In genomic region chr3:44068753-44069152, GRCh38 we compare ENCODE assay signal across 18 cellular contexts.
"Had no signal": no experiment of that assay in that cellular context is flagged by ENCODE, and none has a peak within 500 bp of the region (broad histone marks: within the 10 kb centered on the region; RNA-seq: fewer than 3 reads in every experiment).

No MANE protein-coding gene starts in this region.

- H3K4me1 ChIP-seq: upper lobe of left lung, uterus had no signal

- H3K27ac Mint-ChIP-seq: endodermal cell; naive thymus-derived CD4-positive, alpha-beta T cell had no signal

- H3K27me3 ChIP-seq: upper lobe of left lung, uterus had no signal

- H3K4me3 Mint-ChIP-seq: endodermal cell; naive thymus-derived CD4-positive, alpha-beta T cell; nephron progenitor cell had no signal

- H3K9me3 ChIP-seq: heart left ventricle, upper lobe of left lung, uterus had no signal

- DNase-seq: effector CD4-positive, alpha-beta T cell; endodermal cell; erythroblast; heart left ventricle; hippocampal formation; kidney glomerular epithelial cell; naive thymus-derived CD4-positive, alpha-beta T cell; nephron progenitor cell; posterior cingulate gyrus; stimulated activated CD4-positive, alpha-beta T cell treated with anti-CD3 and anti-CD28 coated beads, Interleukin-12 subunit alpha, Interleukin-12 subunit beta, amount 100 ng/mL, for 4 hours; stimulated activated CD4-positive, alpha-beta T cell treated with anti-CD3 and anti-CD28 coated beads, Interleukin-2, amount 100 ng/mL, for 48 hours; stimulated activated naive CD4-positive, alpha-beta T cell treated with Interleukin-2 at 50 U/mL for 16 hours; upper lobe of left lung; uterus had no signal

- FAIRE-seq: endothelial cell of umbilical vein, frontal cortex had no signal

- H3K36me3 ChIP-seq: heart left ventricle, upper lobe of left lung, uterus had no signal

- H3K4me3 ChIP-seq: coronary artery, heart left ventricle, upper lobe of left lung, uterus had no signal

- ATAC-seq: heart left ventricle; naive thymus-derived CD4-positive, alpha-beta T cell; sciatic nerve had no signal

- H3K36me3 Mint-ChIP-seq: naive thymus-derived CD4-positive, alpha-beta T cell had no signal

- H3K4me1 Mint-ChIP-seq: naive thymus-derived CD4-positive, alpha-beta T cell had no signal

- H3K9me3 Mint-ChIP-seq: endodermal cell; naive thymus-derived CD4-positive, alpha-beta T cell; nephron progenitor cell had no signal

- H3K27ac ChIP-seq: coronary artery, heart left ventricle, upper lobe of left lung, uterus had no signal
